ENCODE assay signal across 23 cellular contexts in the genomic region with DNA sequence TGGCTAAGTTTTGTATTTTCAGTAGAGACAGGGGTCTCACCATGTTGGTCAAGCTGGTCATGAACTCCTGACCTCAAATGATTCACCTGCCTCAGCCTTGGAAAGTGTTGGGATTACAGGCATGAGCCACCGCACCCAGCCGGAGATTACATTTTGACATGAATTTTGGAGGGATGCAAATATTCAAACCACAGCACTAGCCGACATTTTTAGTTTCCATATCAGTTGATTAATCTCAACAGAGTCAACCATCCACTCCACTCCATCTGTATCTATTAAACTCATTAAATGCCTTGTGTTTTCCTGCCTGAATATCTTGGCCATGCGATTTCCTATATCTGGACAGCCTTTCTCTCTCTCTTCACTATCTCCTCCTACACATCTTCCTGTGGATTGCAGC.
A peak's percentile ranks its signal among the peaks of the same experiment; 100 is the strongest.
DNase-seq lines count a peak whose midpoint lies in the region; ATAC-seq, FAIRE-seq and TF ChIP-seq lines count a peak whose summit lies in the region.
"Had no signal": no experiment of that assay in that cellular context is flagged by ENCODE, and none has a peak within 500 bp of the region (broad histone marks: within the 10 kb centered on the region; RNA-seq: fewer than 3 reads in every experiment).

No MANE protein-coding gene starts in this region.

- POLR2A ChIA-PET in IMR-90 (lab: Charles Lee; ENCODE audit: unreplicated experiment), result no interaction called here

- intact Hi-C loops in IMR-90 (cut with micrococcal nuclease), result loop anchor here (5.0 kb wide), 1 partner anchor 83 kb away; no protein-coding TSS in a partner anchor

- CTCF ChIA-PET in IMR-90 (lab: Yijun Ruan, JAX), result no interaction called here

- H3K14ac ChIP-seq in IMR-90 (replicated peaks; ENCODE audit: low read depth, low read length), result peak overlapping the region; percentile 31; the same call in 1 of the 2 replicates
- no peak overlapping the region for H3K14ac ChIP-seq in mesenchymal stem cell (ENCODE audit: low read length in 2 of 2)

- H3K4ac ChIP-seq in IMR-90 (ENCODE audit: low read depth, low read length) (peak overlapping the region; percentile 82), mesenchymal stem cell (ENCODE audit: low read depth in 1 of 2, low read length in 2 of 2) (no peak overlapping the region)

- H2BK20ac ChIP-seq in IMR-90 (ENCODE audit: low read depth, low read length), result peak overlapping the region; percentile 92

- no peak overlapping the region for H2AFZ ChIP-seq in IMR-90 (replicated peaks; ENCODE audit: low read length, poor library complexity)
- H2AFZ ChIP-seq in mesenchymal stem cell (ENCODE audit: low read depth, low read length), result no peak overlapping the region

- H3K36me3 ChIP-seq in IMR-90 (ENCODE audit: control insufficient read depth, insufficient read depth, low read length) (no peaks in the 10 kb centered on the region), adipocyte (ENCODE audit: control insufficient read depth, insufficient read depth, low read length, severe bottlenecking) (no peaks in the 10 kb centered on the region), mesenchymal stem cell (ENCODE audit: control insufficient read depth in 1 of 2, insufficient read depth in 2 of 2, low read depth in 1 of 2, low read length in 2 of 2) (no peaks in the 10 kb centered on the region)
- H3K36me3 ChIP-seq: BLaER1, spleen, transverse colon had no signal

- H2BK5ac ChIP-seq in IMR-90 (ENCODE audit: low read depth, low read length, poor library complexity, severe bottlenecking) (peak overlapping the region; percentile 80), mesenchymal stem cell (ENCODE audit: low read depth, low read length, poor library complexity, severe bottlenecking) (no peak overlapping the region)

- H3K27me3 ChIP-seq in IMR-90 (ENCODE audit: control insufficient read depth, insufficient read depth, low read length) (no peaks in the 10 kb centered on the region), adipocyte (replicated peaks; ENCODE audit: control insufficient read depth, insufficient read depth, low read length) (peaks cover 6% of the 10 kb centered on the region), mesenchymal stem cell (ENCODE audit: control insufficient read depth in 1 of 2, insufficient read depth in 1 of 2, low read length in 2 of 2) (peaks cover 0 to 8% of the 10 kb centered on the region in 2 experiments)
- H3K27me3 ChIP-seq: BLaER1 had no signal

- peak overlapping the region; percentile 74 for H2BK15ac ChIP-seq in IMR-90 (ENCODE audit: low read depth, low read length)
- H2BK15ac ChIP-seq in mesenchymal stem cell (ENCODE audit: low read depth, poor library complexity, severe bottlenecking), result no peak overlapping the region

- no peak for TF ChIP-seq POLR2A in IMR-90 (IDR thresholded peaks at IDR 0.05; ENCODE audit: low read depth, low read length)

- no peak for FAIRE-seq in GM19239 (lab: Jason Lieb, UNC)
- FAIRE-seq: A204.1, GM12892, islet of Langerhans had no signal

- H3K18ac ChIP-seq in IMR-90 (ENCODE audit: low read depth, low read length) (peak overlapping the region; percentile 96), mesenchymal stem cell (ENCODE audit: low read depth in 1 of 2, low read length in 2 of 2) (no peak overlapping the region)

- H3K79me1 ChIP-seq in IMR-90 (ENCODE audit: low read depth in 1 of 2, low read length in 2 of 2) (no peaks in the 10 kb centered on the region), mesenchymal stem cell (replicated peaks; ENCODE audit: low read length, poor library complexity, severe bottlenecking) (no peaks in the 10 kb centered on the region)

- no peak overlapping the region for H2AK9ac ChIP-seq in IMR-90 (replicated peaks; ENCODE audit: low read depth, low read length, poor library complexity)

- peak overlapping the region; percentile 47 to 89 for H4K8ac ChIP-seq in IMR-90 (ENCODE audit: low read depth in 2 of 2, low read length in 2 of 2)
- peak overlapping the region; percentile 30 for H4K8ac ChIP-seq in mesenchymal stem cell (ENCODE audit: low read length)

- H2BK12ac ChIP-seq in mesenchymal stem cell (ENCODE audit: low read length in 2 of 2), result no peak overlapping the region

- H3K9me1 ChIP-seq in IMR-90 (ENCODE audit: insufficient read depth, low read length), result peaks cover 7% of the 10 kb centered on the region

- H3K4me3 ChIP-seq in IMR-90 (ENCODE audit: insufficient read depth, low read depth, low read length) (no peak overlapping the region), adipocyte (ENCODE audit: low read length) (peak overlapping the region; percentile 20), mesenchymal stem cell (ENCODE audit: insufficient read depth in 1 of 2, low read depth in 1 of 2, low read length in 2 of 2) (peak overlapping the region in 1 of 2 experiments; percentile 14)
- H3K4me3 ChIP-seq: BLaER1, dorsolateral prefrontal cortex, GM23338, spleen, transverse colon had no signal

- DNase-seq in A172 (ENCODE audit: low spot score) (peak; percentile 40), IMR-90 (no peak), adipocyte (ENCODE audit: low read depth) (no peak), mesenchymal stem cell (no peak), NK-92 (lab: John Stamatoyannopoulos, UW; ENCODE audit: unreplicated experiment) (no peak), GM19239 (ENCODE audit: insufficient read length, low spot score) (no peak)
- no peak for DNase-seq in stimulated activated CD4-positive, alpha-beta T cell treated with anti-CD3 and anti-CD28 coated beads, Interleukin-2, amount 100 ng/mL, for 48 hours
- DNase-seq: activated CD4-positive, CD25-positive, alpha-beta regulatory T cell treated with anti-CD3 and anti-CD28 coated beads, Interleukin-2, amount 50 U/mL, for 72 hours; activated T-cell treated with anti-CD3 and anti-CD28 coated beads, Interleukin-2, amount 50 U/mL, for 1 hour; caudate nucleus; DND-41; dorsolateral prefrontal cortex; hypothalamus; spleen; stimulated activated CD4-positive, alpha-beta T cell treated with anti-CD3 and anti-CD28 coated beads, Interleukin-4, amount 100 ng/mL, for 24 hours; transverse colon had no signal

- in situ Hi-C loops in IMR-90 (cut with MboI; ENCODE audit: low sequenced_read_pairs), result no loop called here

- H3K9me3 ChIP-seq in IMR-90 (ENCODE audit: control insufficient read depth, insufficient read depth, low read length) (no peaks in the 10 kb centered on the region), adipocyte (ENCODE audit: control insufficient read depth, low read length) (peaks cover 14% of the 10 kb centered on the region), mesenchymal stem cell (ENCODE audit: control insufficient read depth, low read length) (peaks cover 14% of the 10 kb centered on the region)
- H3K9me3 ChIP-seq: BLaER1, transverse colon had no signal

- peaks cover 8% of the 10 kb centered on the region for H3K4me1 ChIP-seq in IMR-90 (ENCODE audit: control insufficient read depth, insufficient read depth, low read length)
- peaks cover 13% of the 10 kb centered on the region for H3K4me1 ChIP-seq in adipocyte (ENCODE audit: control insufficient read depth, insufficient read depth, low read length)
- peaks cover 7% of the 10 kb centered on the region for H3K4me1 ChIP-seq in mesenchymal stem cell (ENCODE audit: control insufficient read depth, insufficient read depth, low read depth, low read length)
- H3K4me1 ChIP-seq: BLaER1, spleen, transverse colon had no signal

- dilution Hi-C loops in IMR-90 (cut with HindIII; ENCODE audit: low sequenced_read_pairs, unreplicated experiment), result no loop called here

- H3K27ac ChIP-seq in IMR-90 (ENCODE audit: insufficient read depth, low read length), result peak overlapping the region; percentile 70
- H3K27ac ChIP-seq in mesenchymal stem cell (ENCODE audit: low read length, poor library complexity, severe bottlenecking), result peak overlapping the region; percentile 97
- H3K27ac ChIP-seq: BLaER1, dorsolateral prefrontal cortex, RWPE1, spleen, transverse colon had no signal

- 20% methylated on average over 1 of the region's 4 CpGs; no CpG with 5 or more reads in 1 of the 2 experiments for WGBS in IMR-90 (ENCODE audit: extremely low coverage in 2 of 2, insufficient read length in 1 of 2), 2 experiments
- 68% methylated on average over 4 of the region's 4 CpGs for WGBS in mesenchymal stem cell

- H3K23ac ChIP-seq in IMR-90 (ENCODE audit: low read depth, low read length) (peak overlapping the region; percentile 39; the same call in 1 of the 2 replicates), mesenchymal stem cell (ENCODE audit: low read length in 2 of 2) (no peak overlapping the region)

- H3K56ac ChIP-seq in IMR-90 (ENCODE audit: extremely low read depth, insufficient read depth, low read length), result peak overlapping the region; percentile 69; the same call in 1 of the 2 replicates

- no peaks in the 10 kb centered on the region for H4K20me1 ChIP-seq in IMR-90 (ENCODE audit: insufficient read depth, low read length)
- H4K20me1 ChIP-seq: BLaER1 had no signal

- no peak for TF ChIP-seq CTCF in IMR-90 (conservative IDR thresholded peaks at IDR 0.05; ENCODE audit: low read depth, low read length)

- TF ChIP-seq RAD21 in IMR-90 (IDR thresholded peaks at IDR 0.05; ENCODE audit: low read length), result no peak

- no peak overlapping the region; the same call in 1 of the 2 replicates for H3K9ac ChIP-seq in IMR-90 (ENCODE audit: low read depth, low read length)
- H3K9ac ChIP-seq in adipocyte (ENCODE audit: low read length), result no peak overlapping the region
- H3K9ac ChIP-seq in mesenchymal stem cell (ENCODE audit: low read length), result peak overlapping the region; percentile 52
- H3K9ac ChIP-seq: BLaER1 had no signal

- peak; percentile 40; the same call in 1 of the 2 replicates for ATAC-seq in IMR-90 (ENCODE audit: low read depth)
- no peak for ATAC-seq in GM19397 (IDR thresholded peaks at IDR 0.05; ENCODE audit: unreplicated experiment)
- ATAC-seq: GM23338 had no signal

- H3K4me2 ChIP-seq in IMR-90 (ENCODE audit: low read depth, low read length), result peak overlapping the region; percentile 76; the same call in 1 of the 2 replicates
- peak overlapping the region; percentile 37 for H3K4me2 ChIP-seq in mesenchymal stem cell (ENCODE audit: low read length, poor library complexity, severe bottlenecking)
- H3K4me2 ChIP-seq: BLaER1, GM23338 had no signal

- H2BK120ac ChIP-seq in IMR-90 (ENCODE audit: low read depth, low read length), result peak overlapping the region; percentile 85
- H2BK120ac ChIP-seq in mesenchymal stem cell (ENCODE audit: low read depth, low read length), result no peak overlapping the region

- peak overlapping the region; percentile 69; the same call in 1 of the 2 replicates for H2AK5ac ChIP-seq in IMR-90 (ENCODE audit: low read depth, low read length)
- peak overlapping the region; percentile 100 for H2AK5ac ChIP-seq in mesenchymal stem cell (ENCODE audit: low read length, severe bottlenecking)

- no TSS peak for BruUV-seq in IMR-90 (replicated peaks; lab: Mats Ljungman, UMichigan)

- peak overlapping the region; percentile 69 for H4K91ac ChIP-seq in IMR-90 (ENCODE audit: insufficient read depth, low read depth, low read length)
- H4K91ac ChIP-seq in mesenchymal stem cell (ENCODE audit: low read length), result no peak overlapping the region

- peak overlapping the region; percentile 81 for H4K5ac ChIP-seq in IMR-90 (ENCODE audit: low read depth, low read length)

TF ChIP-seq in IMR-90, 13 proteins besides CTCF, POLR2A, EP300 and RAD21 (continues in another document):
- TF ChIP-seq SMC3 (IDR thresholded peaks at IDR 0.05; ENCODE audit: low read depth, low read length) (no peak), RCOR1 (IDR thresholded peaks at IDR 0.05; ENCODE audit: insufficient replicate concordance, low read length) (no peak), RFX5 (IDR thresholded peaks at IDR 0.05; ENCODE audit: low read depth, low read length) (no peak), CEBPB (IDR thresholded peaks at IDR 0.05; ENCODE audit: low read depth, low read length) (no peak)
